22 cellular contexts compared by ENCODE assay signal in the genomic region with DNA sequence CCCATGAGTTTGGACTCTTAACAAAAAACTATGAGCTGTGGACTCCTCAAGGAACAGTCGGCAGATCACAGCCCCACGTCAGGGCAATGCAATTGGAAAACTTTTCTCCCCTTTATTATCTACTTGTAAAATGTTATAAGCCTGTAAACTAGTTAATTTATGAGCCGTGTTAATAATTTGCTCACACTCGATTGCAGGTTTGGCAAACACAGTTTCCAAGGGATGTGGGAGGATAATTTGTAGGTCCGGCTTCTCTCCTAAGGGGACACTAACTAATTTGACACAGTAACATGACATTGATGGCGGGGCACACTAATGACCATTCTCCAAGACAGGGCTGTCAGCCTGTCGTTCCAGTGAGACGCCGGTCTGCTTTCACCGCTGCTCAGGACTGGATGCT.
DNase-seq lines count a peak whose midpoint lies in the region; ATAC-seq, FAIRE-seq and TF ChIP-seq lines count a peak whose summit lies in the region.
"Had no signal": no experiment of that assay in that cellular context is flagged by ENCODE, and none has a peak within 500 bp of the region (broad histone marks: within the 10 kb centered on the region; RNA-seq: fewer than 3 reads in every experiment).

No MANE protein-coding gene starts in this region.

- in situ Hi-C loops in GM23248 (cut with MboI) = no loop called here

- ATAC-seq in effector memory CD8-positive, alpha-beta T cell (replicated peaks) = no peak
- ATAC-seq: gastroesophageal sphincter, WTC11 had no signal

- H3K79me2 ChIP-seq in OCI-LY1 (ENCODE audit: insufficient read depth, low read length) (peaks cover 17% of the 10 kb centered on the region), GM23248 (ENCODE audit: insufficient read depth) (no peaks in the 10 kb centered on the region)

- H3K4me3 Mint-ChIP-seq in effector memory CD8-positive, alpha-beta T cell = no peak overlapping the region
- H3K4me3 Mint-ChIP-seq: T-helper 1 cell treated with Interleukin-12 subunit alpha and Interleukin-12 subunit beta and Interleukin-4 antibody, amounts not matched to agents 30 μg/mL and 1 μg/mL, for 36 hours; WTC11 had no signal

- H3K27me3 ChIP-seq in OCI-LY1 (ENCODE audit: insufficient read depth, low read length) = no peaks in the 10 kb centered on the region
- no peaks in the 10 kb centered on the region for H3K27me3 ChIP-seq in GM23248 (replicated peaks; ENCODE audit: insufficient read depth)
- H3K27me3 ChIP-seq: gastroesophageal sphincter, tibial artery had no signal

- H3K9ac ChIP-seq in OCI-LY1 (ENCODE audit: low read length) (no peak overlapping the region), GM23248 (no peak overlapping the region)

- no peaks in the 10 kb centered on the region for H3K9me3 ChIP-seq in OCI-LY1 (ENCODE audit: low read length)
- no peaks in the 10 kb centered on the region for H3K9me3 ChIP-seq in GM23248 (ENCODE audit: low read depth)
- H3K9me3 ChIP-seq: gastroesophageal sphincter, HAP-1, tibial artery had no signal

- H3K27me3 Mint-ChIP-seq in effector memory CD8-positive, alpha-beta T cell = no peaks in the 10 kb centered on the region

- H3K27ac ChIP-seq in OCI-LY1 (ENCODE audit: low read depth, low read length, poor library complexity, severe bottlenecking) = no peak overlapping the region
- no peak overlapping the region for H3K27ac ChIP-seq in GM23248
- H3K27ac ChIP-seq: C4-2B, gastroesophageal sphincter, tibial artery had no signal

- no peak overlapping the region for H3K4me3 ChIP-seq in OCI-LY1 (ENCODE audit: low read depth, low read length, poor library complexity, severe bottlenecking)
- no peak overlapping the region for H3K4me3 ChIP-seq in GM23248
- H3K4me3 ChIP-seq: gastroesophageal sphincter, HAP-1, smooth muscle cell, tibial artery had no signal

- H3K4me2 ChIP-seq in OCI-LY1 (ENCODE audit: low read length) (peak overlapping the region; percentile 38; the same call in 1 of the 2 replicates), GM23248 (ENCODE audit: unreplicated experiment) (no peak overlapping the region)
- H3K4me2 ChIP-seq: smooth muscle cell had no signal

- H3K4me1 Mint-ChIP-seq in effector memory CD8-positive, alpha-beta T cell (ENCODE audit: low read depth in 2 of 2) = peaks cover 17 to 42% of the 10 kb centered on the region in 2 donors
- H3K4me1 Mint-ChIP-seq: WTC11 had no signal

- TF ChIP-seq CTCF in OCI-LY1 (IDR thresholded peaks at IDR 0.05; ENCODE audit: low read length) = no peak
- TF ChIP-seq CTCF in GM10266 (IDR thresholded peaks at IDR 0.05; ENCODE audit: control insufficient read depth, insufficient read depth, low read depth, missing control alignments) = no peak
- TF ChIP-seq CTCF in D721Med (IDR thresholded peaks at IDR 0.05; ENCODE audit: insufficient read depth, missing control alignments) = no peak

- peak; percentile 24 to 43 for DNase-seq in NCI-H2081 (lab: John Stamatoyannopoulos, UW)
- DNase-seq in NCI-H2081 treated with DMSO at 0.1 percent for 48 hours (lab: John Stamatoyannopoulos, UW) = no peak
- no peak for DNase-seq in effector memory CD8-positive, alpha-beta T cell
- peak; percentile 84 for DNase-seq in retina
- DNase-seq in GM23248 = no peak
- DNase-seq in GM10266 (ENCODE audit: extremely low spot score) = no peak
- DNase-seq in D721Med (ENCODE audit: insufficient read length, low spot score) = no peak
- DNase-seq: 8988T, dermis blood vessel endothelial cell, NCI-H1694 treated with DMSO at 0.1 percent for 48 hours, NCI-H446 treated with DMSO at 0.1 percent for 48 hours, posterior cingulate gyrus, SHP77 treated with DMSO at 0.1 percent for 48 hours, tibial artery had no signal

- H3F3A ChIP-seq in OCI-LY1 (ENCODE audit: insufficient read depth, low read length) = no peaks in the 10 kb centered on the region
- H3F3A ChIP-seq in GM23248 (ENCODE audit: insufficient read depth) = no peaks in the 10 kb centered on the region

- H2AFZ ChIP-seq in OCI-LY1 (ENCODE audit: low read length) (no peak overlapping the region), GM23248 (no peak overlapping the region)

- H3K9me3 Mint-ChIP-seq in effector memory CD8-positive, alpha-beta T cell = no peaks in the 10 kb centered on the region
- H3K9me3 Mint-ChIP-seq: T-helper 1 cell treated with Interleukin-12 subunit alpha and Interleukin-12 subunit beta and Interleukin-4 antibody, amounts not matched to agents 30 μg/mL and 1 μg/mL, for 36 hours had no signal

- H3K36me3 ChIP-seq in OCI-LY1 (ENCODE audit: insufficient read depth, low read length) (peaks cover 23% of the 10 kb centered on the region; the same call in 1 of the 2 replicates), GM23248 (ENCODE audit: low read depth) (no peaks in the 10 kb centered on the region)
- H3K36me3 ChIP-seq: HAP-1 had no signal

- H3K27ac Mint-ChIP-seq in effector memory CD8-positive, alpha-beta T cell = peak overlapping the region; percentile 32 to 65
- H3K27ac Mint-ChIP-seq: T-helper 1 cell treated with Interleukin-12 subunit alpha and Interleukin-12 subunit beta and Interleukin-4 antibody, amounts not matched to agents 30 μg/mL and 1 μg/mL, for 36 hours; WTC11 had no signal

- 90 to 91% methylated on average over 10 of the region's 10 CpGs for WGBS in GM23248 (ENCODE audit: low coverage in 1 of 2, low lambda C conversion rate in 2 of 2, missing lambda C conversion rate in 2 of 2), 2 experiments

- H3K4me1 ChIP-seq in OCI-LY1 (ENCODE audit: insufficient read depth, low read length, severe bottlenecking) (peaks cover 43% of the 10 kb centered on the region), GM23248 (ENCODE audit: insufficient read depth) (no peaks in the 10 kb centered on the region)
- H3K4me1 ChIP-seq: HAP-1, tibial artery had no signal

- no peaks in the 10 kb centered on the region for H4K20me1 ChIP-seq in OCI-LY1 (ENCODE audit: insufficient read depth, low read length)
- H4K20me1 ChIP-seq in GM23248 (ENCODE audit: insufficient read depth) = no peaks in the 10 kb centered on the region

- H3K9me2 ChIP-seq in OCI-LY1 (ENCODE audit: low read depth, low read length) = no peaks in the 10 kb centered on the region
- H3K9me2 ChIP-seq in GM23248 (ENCODE audit: insufficient read depth) = no peaks in the 10 kb centered on the region

- H3K36me3 Mint-ChIP-seq in effector memory CD8-positive, alpha-beta T cell (ENCODE audit: insufficient read depth) = no peaks in the 10 kb centered on the region
- H3K36me3 Mint-ChIP-seq: WTC11 had no signal

- FAIRE-seq in D721Med (lab: Jason Lieb, UNC) = no peak
- FAIRE-seq: bronchial epithelial cell had no signal

Comparison
In these comparisons a context has a peak if more than half of its experiments do, and no peak if none do; other contexts are left out.
1. DNase-seq: peak in NCI-H2081 (2 of 2) and retina (single experiment); none in NCI-H2081 treated with DMSO at 0.1 percent for 48 hours (single experiment), effector memory CD8-positive, alpha-beta T cell (0 of 3), GM23248 (single experiment), GM10266 (single experiment) and D721Med (single experiment).